In genomic region chr19:2157452-2157851, GRCh38 we compare ENCODE assay signal across 24 cellular contexts. TPM values are rescaled to one million over a fixed set of nuclear protein-coding genes. Genes with fewer than 3 reads are reported as not detected.
A peak's percentile ranks its signal among the peaks of the same experiment; 100 is the strongest.
DNase-seq lines count a peak whose midpoint lies in the region; ATAC-seq, FAIRE-seq and TF ChIP-seq lines count a peak whose summit lies in the region.
"Had no signal": no experiment of that assay in that cellular context is flagged by ENCODE, and none has a peak within 500 bp of the region (broad histone marks: within the 10 kb centered on the region; RNA-seq: fewer than 3 reads in every experiment).

No MANE protein-coding gene starts in this region.

- H3K36me3 Mint-ChIP-seq in activated CD4-positive, alpha-beta T cell treated with anti-CD3 and anti-CD28 coated beads, Interleukin-2, amount 10 ng/mL, durations not matched to agents 24 days and 14 days (ENCODE audit: low read depth) = no peaks in the 10 kb centered on the region
- no peaks in the 10 kb centered on the region for H3K36me3 Mint-ChIP-seq in activated CD4-positive, alpha-beta T cell treated with anti-CD3 and anti-CD28 coated beads for 36 hours (ENCODE audit: low read depth)
- H3K36me3 Mint-ChIP-seq in brain = no peaks in the 10 kb centered on the region

- H2BK120ac ChIP-seq in trophoblast cell (ENCODE audit: insufficient read depth, low read length, poor library complexity) = no peak overlapping the region

- no peak overlapping the region for H4K8ac ChIP-seq in trophoblast cell (ENCODE audit: low read depth, low read length)

- H3K4me3 ChIP-seq in trophoblast cell (ENCODE audit: low read depth, low read length) = no peak overlapping the region
- H3K4me3 ChIP-seq: HAP-1, SJCRH30 had no signal

- POLR2A ChIA-PET in activated CD4-positive, alpha-beta T cell treated with anti-CD3 and anti-CD28 coated beads for 36 hours (lab: Charles Lee) = no interaction called here

- no peak overlapping the region for H3K14ac ChIP-seq in trophoblast cell (ENCODE audit: low read length)

- peak overlapping the region; percentile 77 for H3K27ac Mint-ChIP-seq in activated CD4-positive, alpha-beta T cell treated with anti-CD3 and anti-CD28 coated beads, Interleukin-2, amount 10 ng/mL, durations not matched to agents 24 days and 14 days
- H3K27ac Mint-ChIP-seq in activated CD4-positive, alpha-beta T cell treated with anti-CD3 and anti-CD28 coated beads for 36 hours = no peak overlapping the region
- H3K27ac Mint-ChIP-seq in brain = peak overlapping the region in 3 of 5 experiments; percentile 31 to 63 (median 48)
- H3K27ac Mint-ChIP-seq: CD4-positive, alpha-beta T cell had no signal

- H3K9me3 ChIP-seq in trophoblast cell (ENCODE audit: insufficient read depth, low read depth, low read length) = no peaks in the 10 kb centered on the region
- H3K9me3 ChIP-seq: HAP-1, SJCRH30 had no signal

- WGBS in trophoblast cell (ENCODE audit: extremely low coverage, insufficient coverage, insufficient read length) = 100% methylated on average over 2 of the region's 2 CpGs

- peaks cover 14% of the 10 kb centered on the region for H3K4me1 Mint-ChIP-seq in activated CD4-positive, alpha-beta T cell treated with anti-CD3 and anti-CD28 coated beads, Interleukin-2, amount 10 ng/mL, durations not matched to agents 24 days and 14 days
- peaks cover 5% of the 10 kb centered on the region for H3K4me1 Mint-ChIP-seq in activated CD4-positive, alpha-beta T cell treated with anti-CD3 and anti-CD28 coated beads for 36 hours
- H3K4me1 Mint-ChIP-seq in brain = peaks cover 8% of the 10 kb centered on the region

- no peak for TF ChIP-seq CTCF in brain (conservative IDR thresholded peaks at IDR 0.05)

- H3K79me1 ChIP-seq in trophoblast cell (ENCODE audit: low read length) = peaks cover 2% of the 10 kb centered on the region

- peaks cover 0 to 4% of the 10 kb centered on the region in 2 experiments for H3K4me1 ChIP-seq in trophoblast cell (ENCODE audit: control insufficient read depth in 1 of 2, insufficient read depth in 2 of 2, low read length in 2 of 2)
- H3K4me1 ChIP-seq: HAP-1 had no signal

- H3K9ac ChIP-seq in trophoblast cell (ENCODE audit: low read length) = no peak overlapping the region

- H3K4me2 ChIP-seq in trophoblast cell (ENCODE audit: low read length) = no peak overlapping the region

- H3K27ac ChIP-seq in trophoblast cell (ENCODE audit: low read depth, low read length) = no peak overlapping the region
- H3K27ac ChIP-seq: HL-60, SJCRH30 had no signal

- intact Hi-C loops in activated CD4-positive, alpha-beta T cell treated with anti-CD3 and anti-CD28 coated beads, Interleukin-2, amount 10 ng/mL, durations not matched to agents 24 days and 14 days (cut with micrococcal nuclease) = loop anchor here (10.0 kb wide), 1 partner anchor 457 kb away; no protein-coding TSS in a partner anchor
- intact Hi-C loops in activated CD4-positive, alpha-beta T cell treated with anti-CD3 and anti-CD28 coated beads for 36 hours (cut with DNase I, micrococcal nuclease) = loop anchor here (2.0 to 10.0 kb wide), 4 partner anchors 13 to 457 kb away; no protein-coding TSS in a partner anchor

- H4K91ac ChIP-seq in trophoblast cell (ENCODE audit: low read depth, low read length) = no peak overlapping the region

- no peak overlapping the region for H3K4ac ChIP-seq in trophoblast cell (ENCODE audit: low read depth, low read length)

- no peaks in the 10 kb centered on the region for H3K79me2 ChIP-seq in trophoblast cell (ENCODE audit: control insufficient read depth, insufficient read depth, low read length, poor library complexity)

- no peak overlapping the region for H2AK5ac ChIP-seq in trophoblast cell (ENCODE audit: low read length)

- no peak for DNase-seq in activated CD4-positive, alpha-beta T cell treated with anti-CD3 and anti-CD28 coated beads, Interleukin-2, amount 10 ng/mL, durations not matched to agents 24 days and 14 days
- DNase-seq in activated CD4-positive, alpha-beta T cell treated with anti-CD3 and anti-CD28 coated beads for 36 hours = no peak
- DNase-seq in HTR-8/SVneo (ENCODE audit: insufficient read length, low spot score) = no peak
- no peak for DNase-seq in trophoblast cell
- DNase-seq in RKO (ENCODE audit: low spot score) = no peak
- DNase-seq: CD4-positive, alpha-beta T cell; GOT3; KBM-7; MV-4-11; NCI-H1105; NCI-H1436 treated with DMSO at 0.1 percent for 48 hours; NCI-H187 treated with DMSO at 0.1 percent for 48 hours; NCI-H446 treated with DMSO at 0.1 percent for 48 hours; NCI-H526; NCI-H82; NK-92 treated with Interleukin-12 subunit alpha and Interleukin-12 subunit beta, amount 100 ng/mL, for 24 hours; PC-3; SJCRH30 had no signal

- H3K23ac ChIP-seq in trophoblast cell (ENCODE audit: low read length) = no peak overlapping the region

- no peak overlapping the region for H2BK5ac ChIP-seq in trophoblast cell (ENCODE audit: low read depth, low read length, poor library complexity)

- H2BK12ac ChIP-seq in trophoblast cell (ENCODE audit: low read length) = no peak overlapping the region

- no peaks in the 10 kb centered on the region for H3K9me3 Mint-ChIP-seq in activated CD4-positive, alpha-beta T cell treated with anti-CD3 and anti-CD28 coated beads, Interleukin-2, amount 10 ng/mL, durations not matched to agents 24 days and 14 days
- H3K9me3 Mint-ChIP-seq in activated CD4-positive, alpha-beta T cell treated with anti-CD3 and anti-CD28 coated beads for 36 hours (ENCODE audit: low read depth) = no peaks in the 10 kb centered on the region
- H3K9me3 Mint-ChIP-seq in brain = peaks cover 0 to 2% (median 0%) of the 10 kb centered on the region in 5 experiments
- H3K9me3 Mint-ChIP-seq: CD4-positive, alpha-beta T cell had no signal

- peak; percentile 42 for FAIRE-seq in HTR-8/SVneo (lab: Jason Lieb, UNC)
- FAIRE-seq: G401.6 had no signal

- H3K27me3 ChIP-seq in trophoblast cell (ENCODE audit: insufficient read depth, low read length) = no peaks in the 10 kb centered on the region
- H3K27me3 ChIP-seq: SJCRH30 had no signal

- no peak for ATAC-seq in activated CD4-positive, alpha-beta T cell treated with anti-CD3 and anti-CD28 coated beads for 36 hours
- ATAC-seq in GM21526 (IDR thresholded peaks at IDR 0.05; ENCODE audit: low FRiP score, unreplicated experiment) = no peak
- ATAC-seq: PC-3, Right ventricle myocardium inferior had no signal

- H2AFZ ChIP-seq in trophoblast cell (ENCODE audit: insufficient read depth, low read length, poor library complexity) = no peak overlapping the region

- no peak overlapping the region for H4K12ac ChIP-seq in trophoblast cell (ENCODE audit: low read depth, low read length)

- no peak overlapping the region for H3K4me3 Mint-ChIP-seq in activated CD4-positive, alpha-beta T cell treated with anti-CD3 and anti-CD28 coated beads, Interleukin-2, amount 10 ng/mL, durations not matched to agents 24 days and 14 days
- H3K4me3 Mint-ChIP-seq in activated CD4-positive, alpha-beta T cell treated with anti-CD3 and anti-CD28 coated beads for 36 hours = no peak overlapping the region
- peak overlapping the region in 1 of 5 experiments; percentile 64 for H3K4me3 Mint-ChIP-seq in brain
- H3K4me3 Mint-ChIP-seq: CD4-positive, alpha-beta T cell had no signal

- no peaks in the 10 kb centered on the region for H3K36me3 ChIP-seq in trophoblast cell (ENCODE audit: control insufficient read depth in 1 of 2, insufficient read depth in 2 of 2, low read length in 2 of 2)
- H3K36me3 ChIP-seq: HAP-1, SJCRH30 had no signal

- no peaks in the 10 kb centered on the region for H3K27me3 Mint-ChIP-seq in activated CD4-positive, alpha-beta T cell treated with anti-CD3 and anti-CD28 coated beads, Interleukin-2, amount 10 ng/mL, durations not matched to agents 24 days and 14 days
- H3K27me3 Mint-ChIP-seq in activated CD4-positive, alpha-beta T cell treated with anti-CD3 and anti-CD28 coated beads for 36 hours = no peaks in the 10 kb centered on the region
- no peaks in the 10 kb centered on the region for H3K27me3 Mint-ChIP-seq in brain
- H3K27me3 Mint-ChIP-seq: CD4-positive, alpha-beta T cell had no signal

- no peak overlapping the region for H3K18ac ChIP-seq in trophoblast cell (ENCODE audit: low read length)

- CTCF ChIA-PET in activated CD4-positive, alpha-beta T cell treated with anti-CD3 and anti-CD28 coated beads for 36 hours (lab: Charles Lee) = interaction anchor here (0.6 to 1.2 kb wide), 3 partner anchors 12 to 77 kb away, joined by 3 to 5 read pairs (median 3); no protein-coding TSS in a partner anchor

RNA-seq across cellular contexts. Expression of gene AP3D1, which starts 6.1 kb away (rescaled TPM):
- 104 and 113 TPM in 2 replicates for total RNA-seq in activated CD4-positive, alpha-beta T cell treated with anti-CD3 and anti-CD28 coated beads, Interleukin-2, amount 10 ng/mL, durations not matched to agents 24 days and 14 days
- 100 to 1,000 TPM in 1 of 2 experiments, 10 to 100 TPM in 1; 82.7 to 105 TPM for total RNA-seq in activated CD4-positive, alpha-beta T cell treated with anti-CD3 and anti-CD28 coated beads for 36 hours
- polyA plus RNA-seq in brain (ENCODE audit: insufficient read depth, low read depth, low replicate concordance) = 150 TPM
- 96.9 and 101 TPM in 2 replicates for polyA plus RNA-seq in trophoblast cell (2013)

RNA-seq across cellular contexts. Expression of gene DOT1L, which starts 6.3 kb away (rescaled TPM):
- 127 and 137 TPM in 2 replicates for total RNA-seq in activated CD4-positive, alpha-beta T cell treated with anti-CD3 and anti-CD28 coated beads, Interleukin-2, amount 10 ng/mL, durations not matched to agents 24 days and 14 days
- total RNA-seq in activated CD4-positive, alpha-beta T cell treated with anti-CD3 and anti-CD28 coated beads for 36 hours = 10 to 100 TPM; 62.5 to 73.8 TPM
- 23.7 TPM for polyA plus RNA-seq in brain (ENCODE audit: insufficient read depth, low read depth, low replicate concordance)
- polyA plus RNA-seq in trophoblast cell (2013) = 18.1 and 18.3 TPM in 2 replicates
